Comparison of ENCODE assay signal across 12 cellular contexts in the genomic region with DNA sequence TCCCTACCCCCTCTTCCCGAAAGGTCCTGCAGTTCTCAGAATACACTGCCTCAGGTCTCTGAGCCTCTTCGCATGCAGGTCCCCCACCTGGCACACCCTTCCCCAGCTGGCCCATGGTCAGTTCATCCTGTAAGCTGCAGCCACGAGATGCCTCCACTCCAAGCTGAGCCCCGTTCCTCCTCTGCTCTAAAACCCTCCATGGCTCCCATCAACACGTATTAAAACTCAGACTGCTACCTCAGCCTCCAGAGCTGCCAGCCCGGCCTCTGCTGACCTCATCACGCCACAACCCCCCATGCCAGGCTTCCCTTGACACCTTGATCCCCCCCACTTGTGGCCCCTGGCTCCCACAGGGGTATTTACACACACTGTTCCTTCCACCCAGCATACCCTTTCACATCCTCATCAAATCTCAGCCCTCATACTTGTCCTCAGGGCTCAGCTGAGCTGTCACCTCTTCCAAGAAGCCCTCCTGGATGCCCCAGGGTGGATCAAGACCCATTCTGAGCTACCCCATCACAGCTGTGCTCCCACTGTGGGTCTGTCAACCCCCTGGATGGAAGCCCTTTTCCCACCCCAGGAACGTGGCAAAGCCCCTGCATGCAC. TPM values are rescaled to one million over a fixed set of nuclear protein-coding genes. Genes with fewer than 3 reads are reported as not detected.
DNase-seq lines count a peak whose midpoint lies in the region; ATAC-seq and TF ChIP-seq lines count a peak whose summit lies in the region.
"Had no signal": no experiment of that assay in that cellular context is flagged by ENCODE, and none has a peak within 500 bp of the region (broad histone marks: within the 10 kb centered on the region; RNA-seq: fewer than 3 reads in every experiment).

No MANE protein-coding gene starts in this region.

- no peak overlapping the region for H3K27ac ChIP-seq in BLaER1 treated with 17β-estradiol and CSF1 and Interleukin-3, amounts not matched to agents 10 nM and 100 nM
- H3K27ac ChIP-seq in SK-N-MC (no peak overlapping the region), prostate gland (peak overlapping the region; percentile 89 to 95)
- H3K27ac ChIP-seq: foreskin keratinocyte, SJCRH30 had no signal

- no peaks in the 10 kb centered on the region; a peak in 1 of 22 replicates for H3K9me3 ChIP-seq in BLaER1 treated with 17β-estradiol and CSF1 and Interleukin-3, amounts not matched to agents 10 nM and 100 nM (replicated peaks in 1 of 11)
- H3K9me3 ChIP-seq in SK-N-MC (ENCODE audit: low read depth, low read length) = no peaks in the 10 kb centered on the region
- H3K9me3 ChIP-seq in prostate gland = no peaks in the 10 kb centered on the region
- H3K9me3 ChIP-seq: SJCRH30 had no signal

- peak overlapping the region in 10 of 11 experiments; percentile 82 to 93 (median 88); a peak in 16 of 22 replicates for H3K9ac ChIP-seq in BLaER1 treated with 17β-estradiol and CSF1 and Interleukin-3, amounts not matched to agents 10 nM and 100 nM
- peak overlapping the region; percentile 72 for H3K9ac ChIP-seq in SK-N-MC (ENCODE audit: insufficient read length)

- WGBS in prostate gland = 66% methylated on average over 8 of the region's 8 CpGs

- DNase-seq in SK-N-MC (ENCODE audit: low read depth, low spot score) (no peak), foreskin fibroblast (no peak), prostate gland (ENCODE audit: low spot score) (no peak), NCI-H1092 treated with DMSO at 0.1 percent for 48 hours (lab: John Stamatoyannopoulos, UW) (no peak)
- DNase-seq in activated effector memory CD4-positive, alpha-beta T cell treated with Interleukin-2 at 50 U/mL for 16 hours = no peak
- DNase-seq: foreskin keratinocyte; NCI-H1436 treated with DMSO at 0.1 percent for 48 hours; SJCRH30; stimulated activated CD4-positive, alpha-beta T cell treated with anti-CD3 and anti-CD28 coated beads, Interleukin-15, amount 100 ng/mL, for 24 hours had no signal

- H3K36me3 ChIP-seq in BLaER1 treated with 17β-estradiol and CSF1 and Interleukin-3, amounts not matched to agents 10 nM and 100 nM = no peaks in the 10 kb centered on the region
- H3K36me3 ChIP-seq in SK-N-MC (ENCODE audit: insufficient read depth, low read length) (0 out of 2 replicates have a peak, but pooled peaks cover under 1% of the 10 kb centered on the region), prostate gland (no peaks in the 10 kb centered on the region)
- H3K36me3 ChIP-seq: SJCRH30 had no signal

- peak overlapping the region; percentile 88 to 100 (median 97) for H3K4me2 ChIP-seq in BLaER1 treated with 17β-estradiol and CSF1 and Interleukin-3, amounts not matched to agents 10 nM and 100 nM

- intact Hi-C loops in prostate gland (cut with DNase I) = no loop called here

- TF ChIP-seq CTCF in foreskin fibroblast (IDR thresholded peaks at IDR 0.05; ENCODE audit: low read depth, low read length) = no peak
- TF ChIP-seq CTCF in prostate gland (IDR thresholded peaks at IDR 0.05) = no peak

- peaks cover 29 to 61% (median 46%) of the 10 kb centered on the region in 10 experiments for H3K4me1 ChIP-seq in BLaER1 treated with 17β-estradiol and CSF1 and Interleukin-3, amounts not matched to agents 10 nM and 100 nM
- peaks cover 11% of the 10 kb centered on the region for H3K4me1 ChIP-seq in prostate gland (replicated peaks)
- H3K4me1 ChIP-seq: SJCRH30 had no signal

- TF ChIP-seq POLR2A in prostate gland (IDR thresholded peaks at IDR 0.05) = no peak

- ATAC-seq in HG02798 (IDR thresholded peaks at IDR 0.05; ENCODE audit: poor library complexity, unreplicated experiment) = no peak
- ATAC-seq in HG03108 (IDR thresholded peaks at IDR 0.05; ENCODE audit: unreplicated experiment) = no peak

- H3K27me3 ChIP-seq in BLaER1 treated with 17β-estradiol and CSF1 and Interleukin-3, amounts not matched to agents 10 nM and 100 nM = peaks cover 9 to 31% (median 13%) of the 10 kb centered on the region in 11 experiments; a peak in 21 of 22 replicates
- H3K27me3 ChIP-seq in prostate gland (replicated peaks; ENCODE audit: insufficient read depth) = no peaks in the 10 kb centered on the region
- H3K27me3 ChIP-seq: SJCRH30 had no signal

- H4K20me1 ChIP-seq in BLaER1 treated with 17β-estradiol and CSF1 and Interleukin-3, amounts not matched to agents 10 nM and 100 nM = peaks cover 0 to 77% (median 57%) of the 10 kb centered on the region in 11 experiments; a peak in 19 of 22 replicates

- peak overlapping the region in 9 of 10 experiments; percentile 66 to 82 (median 73); a peak in 12 of 20 replicates for H3K4me3 ChIP-seq in BLaER1 treated with 17β-estradiol and CSF1 and Interleukin-3, amounts not matched to agents 10 nM and 100 nM
- H3K4me3 ChIP-seq in SK-N-MC (peak overlapping the region; percentile 89), foreskin fibroblast (ENCODE audit: low read depth in 1 of 2, low read length in 2 of 2) (peak overlapping the region; percentile 81 to 87), prostate gland (peak overlapping the region; percentile 71 to 93)

RNA-seq across cellular contexts. Expression of gene PTPRS, which starts 48.9 kb away (rescaled TPM):
- total RNA-seq in prostate gland = 100 to 1,000 TPM; 221 to 379 TPM

Comparison
In these comparisons a context has a peak if more than half of its experiments do, and no peak if none do; other contexts are left out.
1. H3K27ac ChIP-seq: peak in prostate gland (2 of 2); none in BLaER1 treated with 17β-estradiol and CSF1 and Interleukin-3, amounts not matched to agents 10 nM and 100 nM (0 of 11) and SK-N-MC (single experiment).
2. Peak in every context shown above with its lines, with median percentiles within 50 percentile points of each other: H3K4me3 ChIP-seq.